30 cellular contexts compared by ENCODE assay signal in the genomic region with DNA sequence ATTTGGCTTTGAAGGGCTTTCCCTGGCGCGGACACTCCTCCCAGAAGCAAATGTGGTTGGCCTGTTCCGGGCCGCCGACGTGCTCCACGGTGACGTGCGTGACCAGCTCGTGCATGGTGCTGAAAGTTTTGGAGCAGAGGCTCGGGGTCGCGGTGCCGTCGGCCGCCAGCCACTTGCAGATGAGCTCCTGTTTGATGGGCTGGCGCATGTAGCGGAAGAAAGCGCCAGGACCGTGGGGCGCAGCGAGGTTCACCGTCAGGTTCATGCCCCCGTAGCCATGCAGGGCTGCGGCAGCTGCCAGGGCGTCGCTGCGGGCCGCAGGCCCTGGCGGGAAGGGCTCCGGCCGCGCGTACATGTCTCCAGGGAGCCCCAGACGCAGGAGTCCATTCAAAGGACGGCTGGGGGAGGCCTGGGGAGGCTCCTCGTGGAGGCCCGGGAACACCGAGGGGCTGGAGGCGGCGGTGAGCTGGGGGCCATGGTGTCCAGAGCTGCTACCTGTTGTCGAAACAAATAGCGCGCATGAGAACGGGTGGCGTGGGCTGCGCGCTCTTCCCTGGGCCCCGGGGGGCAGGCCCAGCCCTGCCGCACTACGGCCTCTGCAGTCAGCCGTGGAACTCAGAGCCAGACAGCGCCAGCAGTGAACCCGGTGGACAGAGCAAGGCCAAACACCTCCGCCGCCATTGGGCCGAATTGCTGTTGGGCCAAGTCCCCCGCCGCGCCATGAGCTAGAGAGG. TPM values are rescaled to one million over a fixed set of nuclear protein-coding genes. Genes with fewer than 3 reads are reported as not detected.
DNase-seq lines count a peak whose midpoint lies in the region; ATAC-seq, FAIRE-seq and TF ChIP-seq lines count a peak whose summit lies in the region.
"Had no signal": no experiment of that assay in that cellular context is flagged by ENCODE, and none has a peak within 500 bp of the region (broad histone marks: within the 10 kb centered on the region; RNA-seq: fewer than 3 reads in every experiment).

No MANE protein-coding gene starts in this region.

- TF ChIP-seq EP300 in H1 (IDR thresholded peaks at IDR 0.05; ENCODE audit: borderline replicate concordance in 1 of 2, low read depth in 2 of 2, low read length in 2 of 2) = no peak

- peak overlapping the region; percentile 84 for H3K27ac Mint-ChIP-seq in neural crest cell (ENCODE audit: unreplicated experiment)
- H3K27ac Mint-ChIP-seq: activated B cell treated with CpG ODN at 0.5 μM for 24 hours; activated CD8-positive, alpha-beta T cell treated with anti-CD3 and anti-CD28 coated beads for 36 hours; stimulated activated naive CD8-positive, alpha-beta T cell treated with anti-CD3 and anti-CD28 coated beads, Interleukin-15, Interleukin-2, amounts not matched to agents 100 ng/mL and 50 ng/mL, for 24 hours had no signal

- no peaks in the 10 kb centered on the region for H3K79me2 ChIP-seq in H1 (ENCODE audit: control insufficient read depth in 1 of 2, insufficient read depth in 2 of 2, low read length in 2 of 2)

- H3K27me3 ChIP-seq in H1 (replicated peaks in 1 of 4; ENCODE audit: control insufficient read depth in 3 of 4, extremely low read depth in 1 of 4, insufficient read depth in 3 of 4, low read length in 3 of 4) = peaks cover 52 to 91% (median 85%) of the 10 kb centered on the region in 4 experiments
- H3K27me3 ChIP-seq: SJSA1 had no signal

- CTCF ChIA-PET in H1 (lab: Charles Lee; ENCODE audit: partially characterized antibody) = interaction anchor here (0.5 to 27.3 kb wide), 13 partner anchors 8 to 276 kb away, joined by 3 to 485 read pairs (median 4); a partner anchor contains a TSS

- no peaks in the 10 kb centered on the region; the same call in 1 of the 2 replicates for H3K79me1 ChIP-seq in H1 (ENCODE audit: low read depth, low read length)

- H3K4me3 Mint-ChIP-seq in neural crest cell = peak overlapping the region; percentile 92
- H3K4me3 Mint-ChIP-seq: activated B cell treated with CpG ODN at 0.5 μM for 24 hours; activated CD8-positive, alpha-beta T cell treated with anti-CD3 and anti-CD28 coated beads for 36 hours; activated naive CD4-positive, alpha-beta T cell treated with anti-CD3 and anti-CD28 coated beads, Interleukin-2, amount 10 ng/mL, durations not matched to agents 7 days and 5 days; stimulated activated naive CD8-positive, alpha-beta T cell treated with anti-CD3 and anti-CD28 coated beads, Interleukin-15, Interleukin-2, amounts not matched to agents 100 ng/mL and 50 ng/mL, for 24 hours had no signal

- TF ChIP-seq POLR2A in H1 (IDR thresholded peaks at IDR 0.05; ENCODE audit: control extremely low read depth in 1 of 2, low read depth in 2 of 2, low read length in 2 of 2) = no peak

- H3K9me3 ChIP-seq in H1 (ENCODE audit: insufficient read depth in 2 of 2, low read depth in 1 of 2, low read length in 1 of 2) = no peaks in the 10 kb centered on the region
- H3K9me3 ChIP-seq: A549, body of pancreas, lower lobe of right lung, pancreas, SJSA1, upper lobe of right lung had no signal

- no peak for FAIRE-seq in H1 (lab: Jason Lieb, UNC)
- FAIRE-seq: A549, GM19239, H54, pancreas had no signal

- WGBS in H1 (ENCODE audit: extremely low coverage in 1 of 2, insufficient coverage in 1 of 2, insufficient read length in 1 of 2, insufficient replicate concordance in 2 of 2, low coverage in 1 of 2, low lambda C conversion rate in 2 of 2, missing lambda C conversion rate in 1 of 2), 2 experiments = 4% methylated on average over 59 of the region's 60 CpGs; no CpG with 5 or more reads in 1 of the 2 experiments

- peak overlapping the region; percentile 2 to 59 (median 16); a peak in 6 of 8 replicates for H3K4me3 ChIP-seq in H1 (ENCODE audit: extremely low read depth in 1 of 4, insufficient read depth in 2 of 4, low read depth in 3 of 4, low read length in 4 of 4)
- H3K4me3 ChIP-seq: A549, body of pancreas, lower lobe of right lung, pancreas, PC-9, SJSA1, upper lobe of right lung had no signal

- no peak overlapping the region; the same call in 1 of the 2 replicates for H2AFZ ChIP-seq in H1 (ENCODE audit: low read length)
- H2AFZ ChIP-seq: PC-9 had no signal

- peaks cover 12% of the 10 kb centered on the region for H3K36me3 Mint-ChIP-seq in neural crest cell (ENCODE audit: low read depth)

- H3K23me2 ChIP-seq in H1 (ENCODE audit: low read depth, low read length) = peaks cover 25% of the 10 kb centered on the region

- H4K20me1 ChIP-seq in H1 (replicated peaks in 1 of 2; ENCODE audit: control insufficient read depth in 1 of 2, insufficient read depth in 2 of 2, low read length in 2 of 2) = peaks cover 0 to 7% of the 10 kb centered on the region in 2 experiments

- peaks cover 100% of the 10 kb centered on the region for H3K27me3 Mint-ChIP-seq in neural crest cell (ENCODE audit: low read depth)

- peaks cover 6% of the 10 kb centered on the region for H3K9me3 Mint-ChIP-seq in neural crest cell
- H3K9me3 Mint-ChIP-seq: activated B cell treated with CpG ODN at 0.5 μM for 24 hours; stimulated activated naive CD8-positive, alpha-beta T cell treated with anti-CD3 and anti-CD28 coated beads, Interleukin-15, Interleukin-2, amounts not matched to agents 100 ng/mL and 50 ng/mL, for 24 hours had no signal

- no peaks in the 10 kb centered on the region for H3K36me3 ChIP-seq in H1 (ENCODE audit: control insufficient read depth in 2 of 4, insufficient read depth in 4 of 4, low read length in 3 of 4)
- H3K36me3 ChIP-seq: lower lobe of right lung, pancreas, SJSA1, upper lobe of right lung had no signal

- H3K4me1 ChIP-seq in H1 (replicated peaks in 1 of 4; ENCODE audit: control insufficient read depth in 3 of 4, insufficient read depth in 4 of 4, low read length in 3 of 4) = peaks cover 4 to 43% (median 17%) of the 10 kb centered on the region in 4 experiments
- H3K4me1 ChIP-seq: A549 had no signal

- intact Hi-C loops in Right ventricle myocardium superior (cut with DNase I) = no loop called here

- POLR2A ChIA-PET in H1 (lab: Charles Lee; ENCODE audit: partially characterized antibody) = interaction anchor here (0.6 to 3.1 kb wide), 7 partner anchors 8 to 27 kb away, joined by 3 to 24 read pairs (median 4); no protein-coding TSS in a partner anchor

- H3K56ac ChIP-seq in H1 (replicated peaks; ENCODE audit: insufficient read length, low read depth, low read length) = no peak overlapping the region

- peak overlapping the region; percentile 77; the same call in 1 of the 2 replicates for H2BK12ac ChIP-seq in H1 (ENCODE audit: low read depth, low read length)

- DNase-seq in ELF-1 (ENCODE audit: low read depth, low spot score) (peak; percentile 50), H1 (ENCODE audit: low read depth in 1 of 2, low spot score in 2 of 2) (peak in 1 of 2 experiments; percentile 78), neural crest cell (ENCODE audit: low read depth, low spot score) (no peak), DMS79 (lab: John Stamatoyannopoulos, UW) (no peak), Right ventricle myocardium superior (no peak)
- no peak for DNase-seq in activated CD4-positive, CD25-positive, alpha-beta regulatory T cell (lab: John Stamatoyannopoulos, UW)
- DNase-seq: activated B cell treated with CpG ODN at 0.5 μM for 24 hours; activated CD8-positive, alpha-beta T cell treated with anti-CD3 and anti-CD28 coated beads for 36 hours; activated naive CD4-positive, alpha-beta T cell treated with anti-CD3 and anti-CD28 coated beads, Interleukin-2, amount 10 ng/mL, durations not matched to agents 7 days and 5 days; activated T-cell treated with anti-CD3 and anti-CD28 coated beads, Interleukin-2, amount 50 U/mL, for 48 hours; body of pancreas; Calu3; effector CD4-positive, alpha-beta T cell; GDM1; lower lobe of right lung; NCI-H1417; NCI-H345; PC-9; stimulated activated CD4-positive, alpha-beta T cell treated with anti-CD3 and anti-CD28 coated beads, Interleukin-2, amount 100 ng/mL, for 48 hours; upper lobe of right lung had no signal

- TF ChIP-seq CTCF in H1 (IDR thresholded peaks at IDR 0.05; ENCODE audit: control extremely low read depth in 1 of 3, insufficient read depth in 1 of 3, low read depth in 1 of 3, low read length in 3 of 3) (no peak), neural crest cell (conservative IDR thresholded peaks at IDR 0.05) (no peak)

- H2AK5ac ChIP-seq in H1 (ENCODE audit: low read depth, low read length) = no peak overlapping the region

- 0 out of 2 replicates have a peak overlapping the region, but pooled peaks have one; percentile 28 for H2BK5ac ChIP-seq in H1 (ENCODE audit: low read depth, low read length)

- no peak overlapping the region for H4K5ac ChIP-seq in H1 (ENCODE audit: insufficient read length, low read depth, low read length)

- ATAC-seq in HG03521 (IDR thresholded peaks at IDR 0.05; ENCODE audit: unreplicated experiment) (no peak), Right ventricle myocardium superior (ENCODE audit: poor library complexity) (no peak)
- ATAC-seq: A549; activated CD8-positive, alpha-beta T cell treated with anti-CD3 and anti-CD28 coated beads for 36 hours; body of pancreas; lower lobe of right lung; pancreas; upper lobe of right lung had no signal

- no peak overlapping the region for H2BK20ac ChIP-seq in H1 (ENCODE audit: low read length)

- H3K4ac ChIP-seq in H1 (replicated peaks; ENCODE audit: insufficient read length, low read depth, low read length) = no peak overlapping the region

- no peak overlapping the region for H3K14ac ChIP-seq in H1 (ENCODE audit: insufficient read length)

- peak overlapping the region; percentile 92; the same call in 1 of the 2 replicates for H2BK15ac ChIP-seq in H1 (ENCODE audit: low read length)

- TF ChIP-seq RAD21 in H1 (IDR thresholded peaks at IDR 0.05 in 1 of 2, conservative IDR thresholded peaks at IDR 0.05 in 1 of 2; ENCODE audit: low read depth in 2 of 2, low read length in 2 of 2) = no peak

- H2BK120ac ChIP-seq in H1 (replicated peaks; ENCODE audit: low read depth, low read length) = no peak overlapping the region

- H3K18ac ChIP-seq in H1 (ENCODE audit: extremely low read depth, low read length) = peak overlapping the region; percentile 54; the same call in 1 of the 2 replicates

- peak overlapping the region; percentile 77 to 95 for H3K4me2 ChIP-seq in H1 (ENCODE audit: insufficient read depth in 1 of 2, low read depth in 2 of 2, low read length in 2 of 2)
- H3K4me2 ChIP-seq: A549, PC-9 had no signal

- no peak overlapping the region for H3K23ac ChIP-seq in H1 (ENCODE audit: insufficient read length)

- H3K27ac ChIP-seq in angular gyrus (ENCODE audit: low read depth, low read length) (peak overlapping the region; percentile 37), H1 (ENCODE audit: low read depth, low read length) (no peak overlapping the region)
- H3K27ac ChIP-seq: A549, body of pancreas, lower lobe of right lung, pancreas, PC-9, SJSA1, upper lobe of right lung had no signal

- H3K9ac ChIP-seq in H1 (replicated peaks in 1 of 4; ENCODE audit: extremely low read depth in 1 of 4, low read depth in 3 of 4, low read length in 3 of 4) = no peak overlapping the region

- H4K8ac ChIP-seq in H1 (ENCODE audit: extremely low read depth, insufficient read depth, low read length) = peak overlapping the region; percentile 72

- H3K4me1 Mint-ChIP-seq in neural crest cell = peaks cover 71% of the 10 kb centered on the region
- H3K4me1 Mint-ChIP-seq: activated B cell treated with CpG ODN at 0.5 μM for 24 hours; activated naive CD4-positive, alpha-beta T cell treated with anti-CD3 and anti-CD28 coated beads, Interleukin-2, amount 10 ng/mL, durations not matched to agents 7 days and 5 days had no signal

- H4K91ac ChIP-seq in H1 (replicated peaks; ENCODE audit: insufficient read length, low read length) = no peak overlapping the region

RNA-seq across cellular contexts. Expression of a gene that starts 10.2 kb away (rescaled TPM):
- 0.13 TPM in 1 of 2 replicates, not detected in the other for total RNA-seq in H1 (2021; fragmentation: NEBNext Ultra II Directional; extraction: Animal tissue kit (Norgen Biotek cat#: 25700))
- 0.03 and 0.31 TPM in 2 replicates for polyA plus RNA-seq in H1 (2011; rRNA removed)
- 0.08 TPM for polyA plus RNA-seq in H1 (2011; cell fraction: cytosol; rRNA removed)
- 0.27 TPM for polyA plus RNA-seq in H1 (2011; cell fraction: nucleus; rRNA removed)
- 0.27 TPM in 1 of 4 replicates, not detected in the others for polyA plus RNA-seq in H1 (2012, experiment 1 of 2)
- 0.08 TPM for polyA plus RNA-seq in H1 (2012, experiment 2 of 2)
- 0.06 TPM for polyA plus RNA-seq in H1 (2013, experiment 1 of 2)
- 0.06 TPM for polyA plus RNA-seq in H1 (2013, experiment 2 of 2)
- not detected in 2 replicates for polyA minus RNA-seq in H1 (2011; rRNA and poly(A)+ RNA removed)
- polyA minus RNA-seq in H1 (2011; cell fraction: cytosol; rRNA and poly(A)+ RNA removed) = not detected
- 0.60 TPM for polyA minus RNA-seq in H1 (2011; cell fraction: nucleus; rRNA and poly(A)+ RNA removed)
- total RNA-seq in neural crest cell = 4.5 and 6.1 TPM in 2 replicates
- not detected for total RNA-seq in Right ventricle myocardium superior
- total RNA-seq: activated B cell treated with CpG ODN at 0.5 μM for 24 hours; activated CD8-positive, alpha-beta T cell treated with anti-CD3 and anti-CD28 coated beads for 36 hours; body of pancreas; Calu3; lower lobe of right lung; M059J; pancreas; PC-9; T-helper 2 cell treated with Interferon-gamma antibody and Interleukin-4, amounts not matched to agents 100 ng/mL and 5 ng/mL, for 36 hours; upper lobe of right lung had no signal
- polyA plus RNA-seq: A549, pancreas had no signal

RNA-seq across cellular contexts. Expression of a gene that starts 13.0 kb away (rescaled TPM):
- total RNA-seq in H1 (2021; fragmentation: NEBNext Ultra II Directional; extraction: Animal tissue kit (Norgen Biotek cat#: 25700)) = 1.5 and 2.2 TPM in 2 replicates
- polyA plus RNA-seq in H1 (2011; rRNA removed) = 0.80 and 3.6 TPM in 2 replicates
- polyA plus RNA-seq in H1 (2011; cell fraction: cytosol; rRNA removed) = 1.7 TPM
- polyA plus RNA-seq in H1 (2011; cell fraction: nucleus; rRNA removed) = 2.7 TPM
- 0.27 to 0.77 TPM (median 0.60 TPM) in 4 replicates for polyA plus RNA-seq in H1 (2012, experiment 1 of 2)
- polyA plus RNA-seq in H1 (2012, experiment 2 of 2) = 0.08 TPM
- polyA plus RNA-seq in H1 (2013, experiment 1 of 2) = 1.4 TPM
- 0.75 TPM for polyA plus RNA-seq in H1 (2013, experiment 2 of 2)
- 0.07 and 0.47 TPM in 2 replicates for polyA minus RNA-seq in H1 (2011; rRNA and poly(A)+ RNA removed)
- polyA minus RNA-seq in H1 (2011; cell fraction: cytosol; rRNA and poly(A)+ RNA removed) = 1.6 TPM
- 2.4 TPM for polyA minus RNA-seq in H1 (2011; cell fraction: nucleus; rRNA and poly(A)+ RNA removed)
- total RNA-seq in neural crest cell (54.3 and 64.5 TPM in 2 replicates), Right ventricle myocardium superior (not detected)
- total RNA-seq: activated B cell treated with CpG ODN at 0.5 μM for 24 hours; activated CD8-positive, alpha-beta T cell treated with anti-CD3 and anti-CD28 coated beads for 36 hours; body of pancreas; Calu3; lower lobe of right lung; pancreas; PC-9; T-helper 2 cell treated with Interferon-gamma antibody and Interleukin-4, amounts not matched to agents 100 ng/mL and 5 ng/mL, for 36 hours; upper lobe of right lung had no signal
- polyA plus RNA-seq: pancreas had no signal

Comparison
In these comparisons a context has a peak if more than half of its experiments do, and no peak if none do; other contexts are left out.
1. RNA of a gene that starts 13.0 kb away (total RNA-seq): 54.3 to 64.5 TPM in neural crest cell; 1.5 to 2.2 TPM in H1 and not detected in Right ventricle myocardium superior (single experiment); every median in the first group is over 10 times any median in the second.